In genomic region chr2:26609839-26610277, GRCh38 we compare ENCODE assay signal across 14 cellular contexts. TPM values are rescaled to one million over a fixed set of nuclear protein-coding genes. Genes with fewer than 3 reads are reported as not detected.
DNase-seq lines count a peak whose midpoint lies in the region; ATAC-seq and TF ChIP-seq lines count a peak whose summit lies in the region.
"Had no signal": no experiment of that assay in that cellular context is flagged by ENCODE, and none has a peak within 500 bp of the region (broad histone marks: within the 10 kb centered on the region; RNA-seq: fewer than 3 reads in every experiment).

No MANE protein-coding gene starts in this region.

- no peaks in the 10 kb centered on the region for H3K4me1 Mint-ChIP-seq in activated CD8-positive, alpha-beta memory T cell treated with anti-CD3 and anti-CD28 coated beads, Interleukin-2, amount 10 ng/mL, durations not matched to agents 7 days and 5 days

- no peak for TF ChIP-seq CTCF in Panc1 (IDR thresholded peaks at IDR 0.05)

- peaks cover 32% of the 10 kb centered on the region for H3K27me3 Mint-ChIP-seq in activated CD8-positive, alpha-beta memory T cell treated with anti-CD3 and anti-CD28 coated beads, Interleukin-2, amount 10 ng/mL, durations not matched to agents 7 days and 5 days

- CTCF ChIA-PET in activated CD8-positive, alpha-beta memory T cell treated with anti-CD3 and anti-CD28 coated beads, Interleukin-2, amount 10 ng/mL, durations not matched to agents 7 days and 5 days (lab: Charles Lee): no interaction called here
- CTCF ChIA-PET in Panc1 (lab: Charles Lee): interaction anchor here (0.6 kb wide), 1 partner anchor 135 kb away, joined by 7 read pairs; no protein-coding TSS in a partner anchor

- H3K27ac Mint-ChIP-seq in activated CD8-positive, alpha-beta memory T cell treated with anti-CD3 and anti-CD28 coated beads, Interleukin-2, amount 10 ng/mL, durations not matched to agents 7 days and 5 days: no peak overlapping the region

- peak; percentile 56 for DNase-seq in activated CD8-positive, alpha-beta memory T cell treated with anti-CD3 and anti-CD28 coated beads, Interleukin-2, amount 50 U/mL, for 48 hours
- DNase-seq in activated CD8-positive, alpha-beta memory T cell treated with anti-CD3 and anti-CD28 coated beads, Interleukin-2, amount 10 ng/mL, durations not matched to agents 7 days and 5 days: no peak
- DNase-seq in Panc1 (ENCODE audit: low read depth, low spot score): no peak
- peak; percentile 28 for DNase-seq in left lobe of liver (ENCODE audit: low spot score)
- DNase-seq in stimulated activated naive CD8-positive, alpha-beta T cell treated with anti-CD3 and anti-CD28 coated beads, Interleukin-15, Interleukin-2, amounts not matched to agents 100 U/mL and 50 U/mL, for 24 hours: peak; percentile 9
- DNase-seq in NCI-H2227 (lab: John Stamatoyannopoulos, UW; ENCODE audit: unreplicated experiment): no peak
- no peak for DNase-seq in cerebellum (ENCODE audit: low spot score)
- DNase-seq: amygdala, HCEC 1CT, KG1 had no signal

- intact Hi-C loops in Panc1 (cut with micrococcal nuclease; ENCODE audit: unreplicated experiment): no loop called here

- in situ Hi-C loops in Panc1 (cut with HindIII; ENCODE audit: low pct_unique_long_range_greater_than_20kb, low sequenced_read_pairs): no loop called here

- H3K9me3 ChIP-seq in Panc1 (ENCODE audit: control insufficient read depth, insufficient read depth, low read depth, low read length): no peaks in the 10 kb centered on the region

- H3K36me3 Mint-ChIP-seq in activated CD8-positive, alpha-beta memory T cell treated with anti-CD3 and anti-CD28 coated beads, Interleukin-2, amount 10 ng/mL, durations not matched to agents 7 days and 5 days: no peaks in the 10 kb centered on the region

- H3K27ac ChIP-seq in Panc1 (ENCODE audit: low read length): peak overlapping the region; percentile 48; the same call in 1 of the 2 replicates

- no peaks in the 10 kb centered on the region for H3K27me3 ChIP-seq in Panc1 (ENCODE audit: control insufficient read depth, insufficient read depth, low read length)

- H3K4me1 ChIP-seq in Panc1 (ENCODE audit: control insufficient read depth, insufficient read depth, low read length): peaks cover 13% of the 10 kb centered on the region

- H3K36me3 ChIP-seq in Panc1 (ENCODE audit: control insufficient read depth, insufficient read depth, low read length): no peaks in the 10 kb centered on the region

- POLR2A ChIA-PET in Panc1 (lab: Charles Lee): no interaction called here

- no peaks in the 10 kb centered on the region for H3K9me3 Mint-ChIP-seq in activated CD8-positive, alpha-beta memory T cell treated with anti-CD3 and anti-CD28 coated beads, Interleukin-2, amount 10 ng/mL, durations not matched to agents 7 days and 5 days (ENCODE audit: low read depth)

- ATAC-seq in activated CD8-positive, alpha-beta memory T cell treated with anti-CD3 and anti-CD28 coated beads, Interleukin-2, amount 10 ng/mL, durations not matched to agents 7 days and 5 days: no peak
- ATAC-seq in Panc1: no peak
- ATAC-seq in left lobe of liver: no peak
- ATAC-seq in stimulated activated naive CD8-positive, alpha-beta T cell treated with anti-CD3 and anti-CD28 coated beads, Interleukin-15, Interleukin-2, amounts not matched to agents 100 U/mL and 50 U/mL, for 24 hours: no peak
- no peak for ATAC-seq in GM18520 (IDR thresholded peaks at IDR 0.05; ENCODE audit: unreplicated experiment)
- ATAC-seq: Right ventricle myocardium inferior had no signal

- no peak overlapping the region for H3K4me3 ChIP-seq in Panc1 (ENCODE audit: low read depth in 2 of 2, low read length in 2 of 2)

- no peak overlapping the region for H3K4me3 Mint-ChIP-seq in activated CD8-positive, alpha-beta memory T cell treated with anti-CD3 and anti-CD28 coated beads, Interleukin-2, amount 10 ng/mL, durations not matched to agents 7 days and 5 days

- BruUV-seq in Panc1 (replicated peaks; lab: Mats Ljungman, UMichigan): no TSS peak

RNA-seq across cellular contexts. Expression of gene CIB4, which starts 31.3 kb away (rescaled TPM):
- total RNA-seq in activated CD8-positive, alpha-beta memory T cell treated with anti-CD3 and anti-CD28 coated beads, Interleukin-2, amount 10 ng/mL, durations not matched to agents 7 days and 5 days: not detected
- total RNA-seq in Panc1 (2021; ENCODE audit: unreplicated experiment) (0.33 TPM), left lobe of liver (not detected), cerebellum (not detected)
- not detected for polyA plus RNA-seq in Panc1 (2012; ENCODE audit: insufficient read length)
- total RNA-seq: NCI-H460, Right ventricle myocardium inferior, skeletal muscle tissue had no signal

Comparison
In these comparisons a context has a peak if more than half of its experiments do, and no peak if none do; other contexts are left out.
1. DNase-seq: peak in activated CD8-positive, alpha-beta memory T cell treated with anti-CD3 and anti-CD28 coated beads, Interleukin-2, amount 50 U/mL, for 48 hours (single experiment), left lobe of liver (single experiment) and stimulated activated naive CD8-positive, alpha-beta T cell treated with anti-CD3 and anti-CD28 coated beads, Interleukin-15, Interleukin-2, amounts not matched to agents 100 U/mL and 50 U/mL, for 24 hours (single experiment); none in activated CD8-positive, alpha-beta memory T cell treated with anti-CD3 and anti-CD28 coated beads, Interleukin-2, amount 10 ng/mL, durations not matched to agents 7 days and 5 days (single experiment), Panc1 (single experiment), NCI-H2227 (single experiment) and cerebellum (single experiment).